In the genomic region with DNA sequence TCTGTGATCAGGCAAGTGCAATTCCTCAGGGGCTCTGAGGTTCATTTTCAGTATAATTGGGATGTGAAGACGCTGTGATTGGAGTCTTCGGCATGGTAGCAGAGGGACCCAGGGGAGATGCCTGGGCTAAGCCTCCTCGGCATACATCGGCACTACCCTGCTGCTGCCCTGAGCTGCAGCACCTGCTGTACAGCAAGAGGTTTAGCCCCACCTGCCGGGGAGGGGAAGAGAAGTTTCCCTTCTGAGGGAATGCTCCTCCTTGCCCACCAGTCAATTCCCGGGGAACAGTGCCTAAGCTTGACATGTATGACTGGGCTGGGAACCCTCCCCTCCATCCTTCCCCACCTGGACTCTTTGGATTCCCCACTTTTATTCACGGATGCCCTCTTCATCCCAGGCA, we compare ENCODE assay signal across 12 cellular contexts. TPM values are rescaled to one million over a fixed set of nuclear protein-coding genes. Genes with fewer than 3 reads are reported as not detected.
DNase-seq lines count a peak whose midpoint lies in the region; ATAC-seq and TF ChIP-seq lines count a peak whose summit lies in the region.
"Had no signal": no experiment of that assay in that cellular context is flagged by ENCODE, and none has a peak within 500 bp of the region (broad histone marks: within the 10 kb centered on the region; RNA-seq: fewer than 3 reads in every experiment).

No MANE protein-coding gene starts in this region.

- H3K27me3 Mint-ChIP-seq in GM23338 (ENCODE audit: insufficient read depth, low read depth, poor library complexity): peaks cover 8% of the 10 kb centered on the region

- H3K9me3 Mint-ChIP-seq in GM23338: no peaks in the 10 kb centered on the region

- intact Hi-C loops in left ventricle myocardium superior (cut with micrococcal nuclease): loop anchor here (10.0 kb wide), 1 partner anchor 214 kb away; no protein-coding TSS in a partner anchor

- H3K4me1 ChIP-seq in GM23338 (ENCODE audit: insufficient read depth) (no peaks in the 10 kb centered on the region; the same call in 1 of the 2 replicates), foreskin keratinocyte (no peaks in the 10 kb centered on the region), right atrium auricular region (no peaks in the 10 kb centered on the region)

- peaks cover 21% of the 10 kb centered on the region for H3K4me1 Mint-ChIP-seq in GM23338

- no peaks in the 10 kb centered on the region for H3K36me3 ChIP-seq in GM23338 (ENCODE audit: insufficient read depth)
- no peaks in the 10 kb centered on the region for H3K36me3 ChIP-seq in right atrium auricular region

- H3K4me2 ChIP-seq in GM23338: no peak overlapping the region

- no peaks in the 10 kb centered on the region for H3K27me3 ChIP-seq in GM23338 (ENCODE audit: insufficient read depth)
- H3K27me3 ChIP-seq in foreskin keratinocyte: peaks cover 5% of the 10 kb centered on the region
- H3K27me3 ChIP-seq in right atrium auricular region: no peaks in the 10 kb centered on the region

- no peak overlapping the region for H3K4me3 Mint-ChIP-seq in GM23338

- no peak overlapping the region for H3K27ac Mint-ChIP-seq in GM23338

- peak; percentile 71 for DNase-seq in DMS153 treated with DMSO at 0.1 percent for 48 hours (lab: John Stamatoyannopoulos, UW; ENCODE audit: unreplicated experiment)
- peak; percentile 58 for DNase-seq in GM23338 (ENCODE audit: low spot score)
- DNase-seq in NCI-H774 (lab: John Stamatoyannopoulos, UW): peak; percentile 63
- no peak for DNase-seq in foreskin keratinocyte
- no peak for DNase-seq in right atrium auricular region (ENCODE audit: low spot score)
- no peak for DNase-seq in left ventricle myocardium superior
- DNase-seq: amygdala; DND-41; NCI-H2029 treated with DMSO at 0.1 percent for 48 hours; stimulated activated naive CD8-positive, alpha-beta T cell treated with anti-CD3 and anti-CD28 coated beads, Interleukin-15, Interleukin-2, amounts not matched to agents 100 U/mL and 50 U/mL, for 24 hours had no signal

- no peaks in the 10 kb centered on the region for H3K9me3 ChIP-seq in right atrium auricular region

- no peaks in the 10 kb centered on the region for H3K79me2 ChIP-seq in GM23338 (replicated peaks; ENCODE audit: insufficient read depth)

- no peaks in the 10 kb centered on the region for H4K20me1 ChIP-seq in GM23338 (replicated peaks; ENCODE audit: insufficient read depth)

- ATAC-seq in GM23338 (peak; percentile 78), foreskin keratinocyte (peak; percentile 62), HG02840 (IDR thresholded peaks at IDR 0.05; ENCODE audit: low FRiP score, unreplicated experiment) (no peak), GM19035 (IDR thresholded peaks at IDR 0.05; ENCODE audit: unreplicated experiment) (no peak), left ventricle myocardium superior (no peak)
- ATAC-seq: stimulated activated naive CD8-positive, alpha-beta T cell treated with anti-CD3 and anti-CD28 coated beads, Interleukin-15, Interleukin-2, amounts not matched to agents 100 U/mL and 50 U/mL, for 24 hours had no signal

- no peaks in the 10 kb centered on the region for H3F3A ChIP-seq in GM23338 (replicated peaks; ENCODE audit: low read depth)

- H3K4me3 ChIP-seq in GM23338 (no peak overlapping the region), right atrium auricular region (no peak overlapping the region)

- H3K36me3 Mint-ChIP-seq in GM23338 (ENCODE audit: low read depth): no peaks in the 10 kb centered on the region

- no peak overlapping the region for H2AFZ ChIP-seq in GM23338

- H3K27ac ChIP-seq in GM23338 (ENCODE audit: low read depth) (no peak overlapping the region), foreskin keratinocyte (no peak overlapping the region), right atrium auricular region (no peak overlapping the region)

- TF ChIP-seq CTCF in GM23338 (conservative IDR thresholded peaks at IDR 0.05; ENCODE audit: low read depth in 2 of 2): peak in 1 of 2 experiments; percentile 74; a peak in 2 of 4 replicates
- peak; percentile 61 for TF ChIP-seq CTCF in foreskin keratinocyte (conservative IDR thresholded peaks at IDR 0.05)
- TF ChIP-seq CTCF in right atrium auricular region (IDR thresholded peaks at IDR 0.05): no peak

- H3K9me2 ChIP-seq in GM23338 (ENCODE audit: insufficient read depth): no peaks in the 10 kb centered on the region

TF ChIP-seq in GM23338, 12 proteins besides CTCF, POLR2A, EP300 and RAD21:
- no peak for TF ChIP-seq EZH2 (IDR thresholded peaks at IDR 0.05; ENCODE audit: low read depth, unreplicated experiment)

RNA-seq across cellular contexts. Expression of gene CNIH3, which starts 24.9 kb away (rescaled TPM):
- 5.1 and 5.9 TPM in 2 replicates for total RNA-seq in GM23338 (2014; rRNA removed; shearing (Covaris generic))
- polyA plus RNA-seq in GM23338 (2016; fragmentation: Nextera tagmentation; extraction: Ambion mirVana) (3.0 and 3.6 TPM in 2 replicates), foreskin keratinocyte (0.49 and 1.2 TPM in 2 replicates)
- total RNA-seq in foreskin keratinocyte (0.65 and 0.78 TPM in 2 replicates), right atrium auricular region (1 to 10 TPM in 1 of 2 donors, under 1 TPM in 1; 0.33 to 1.3 TPM), left ventricle myocardium superior (0.99 TPM)

Comparison
In these comparisons a context has a peak if more than half of its experiments do, and no peak if none do; other contexts are left out.
1. DNase-seq: peak in DMS153 treated with DMSO at 0.1 percent for 48 hours (single experiment), GM23338 (single experiment) and NCI-H774 (single experiment); none in foreskin keratinocyte (0 of 2), right atrium auricular region (single experiment) and left ventricle myocardium superior (single experiment).
2. ATAC-seq: peak in GM23338 (single experiment) and foreskin keratinocyte (single experiment); none in HG02840 (single experiment), GM19035 (single experiment) and left ventricle myocardium superior (single experiment).